9 cellular contexts compared by ENCODE assay signal in the genomic region with DNA sequence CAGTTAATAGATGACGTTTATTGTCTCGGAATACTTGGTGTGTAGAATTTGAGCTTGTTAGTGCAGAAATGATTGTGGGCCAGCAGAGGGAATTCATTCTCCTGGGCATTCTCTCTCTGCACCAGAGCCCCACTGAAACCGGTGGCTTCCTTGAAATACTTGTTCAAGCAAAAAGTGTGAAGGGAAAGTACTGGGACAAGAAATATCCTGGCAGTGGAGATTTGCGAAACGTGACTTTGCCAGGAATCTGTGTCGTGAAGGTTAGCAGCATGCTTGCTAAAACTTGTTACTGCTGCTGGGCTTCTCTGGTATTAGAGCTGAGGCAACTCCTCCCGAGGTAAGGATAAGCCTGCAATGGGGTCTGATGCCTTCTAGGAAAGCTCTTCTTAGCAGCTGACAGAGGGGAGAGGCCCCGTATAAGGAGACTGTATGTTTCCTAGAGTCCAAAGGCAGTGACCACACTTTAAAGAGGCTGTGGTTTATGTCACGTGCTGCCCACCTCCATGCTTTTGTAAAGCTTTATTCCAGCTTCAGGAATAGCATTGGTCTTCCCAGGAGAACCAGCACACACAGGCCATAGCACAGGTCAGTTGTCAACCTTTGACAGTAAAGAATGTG. TPM values are rescaled to one million over a fixed set of nuclear protein-coding genes. Genes with fewer than 3 reads are reported as not detected.
A peak's percentile ranks its signal among the peaks of the same experiment; 100 is the strongest.
DNase-seq lines count a peak whose midpoint lies in the region; ATAC-seq and TF ChIP-seq lines count a peak whose summit lies in the region.
"Had no signal": no experiment of that assay in that cellular context is flagged by ENCODE, and none has a peak within 500 bp of the region (broad histone marks: within the 10 kb centered on the region; RNA-seq: fewer than 3 reads in every experiment).

No MANE protein-coding gene starts in this region.

- ATAC-seq in GM19324 (IDR thresholded peaks at IDR 0.05; ENCODE audit: low FRiP score, unreplicated experiment) = no peak
- no peak for ATAC-seq in GM21825 (IDR thresholded peaks at IDR 0.05; ENCODE audit: unreplicated experiment)

- H3K36me3 ChIP-seq in sigmoid colon = no peaks in the 10 kb centered on the region

- H3K27me3 Mint-ChIP-seq in activated CD4-positive, alpha-beta memory T cell treated with anti-CD3 and anti-CD28 coated beads for 36 hours = no peaks in the 10 kb centered on the region

- POLR2A ChIA-PET in HEK293T (lab: Yijun Ruan, JAX) = interaction anchor here (3.5 kb wide), 1 partner anchor 12 kb away, joined by 17 read pairs; no protein-coding TSS in a partner anchor
- POLR2A ChIA-PET in activated CD4-positive, alpha-beta memory T cell treated with anti-CD3 and anti-CD28 coated beads for 36 hours (lab: Charles Lee) = interaction anchor here (0.9 to 1.6 kb wide), 4 partner anchors 8 to 116 kb away, joined by 3 to 7 read pairs (median 4); no protein-coding TSS in a partner anchor

- no peak for TF ChIP-seq EP300 in sigmoid colon (IDR thresholded peaks at IDR 0.05)

- peak overlapping the region; percentile 80 for H3K4me3 Mint-ChIP-seq in activated CD4-positive, alpha-beta memory T cell treated with anti-CD3 and anti-CD28 coated beads for 36 hours

- CTCF ChIA-PET in HEK293T (lab: Yijun Ruan, JAX) = interaction anchor here (0.6 to 1.2 kb wide), 3 partner anchors 32 to 139 kb away, joined by 3 to 4 read pairs (median 3); no protein-coding TSS in a partner anchor
- CTCF ChIA-PET in activated CD4-positive, alpha-beta memory T cell treated with anti-CD3 and anti-CD28 coated beads for 36 hours (lab: Charles Lee) = interaction anchor here (0.6 to 16.2 kb wide), 5 partner anchors 11 to 34 kb away, joined by 3 to 235 read pairs (median 4); no protein-coding TSS in a partner anchor

- H3K9me3 ChIP-seq in sigmoid colon = no peaks in the 10 kb centered on the region

- 11 to 27% methylated on average over 9 of the region's 9 CpGs for WGBS in sigmoid colon, 2 donors

- H3K27ac Mint-ChIP-seq in activated CD4-positive, alpha-beta memory T cell treated with anti-CD3 and anti-CD28 coated beads for 36 hours = no peak overlapping the region

- intact Hi-C loops in activated CD4-positive, alpha-beta memory T cell treated with anti-CD3 and anti-CD28 coated beads for 36 hours (cut with micrococcal nuclease) = loop anchor here (10.0 kb wide), 1 partner anchor 125 kb away; a partner anchor contains a TSS
- intact Hi-C loops in sigmoid colon (cut with DNase I) = no loop called here

- DNase-seq in HEK293T (ENCODE audit: extremely low spot score) (peak; percentile 10), sigmoid colon (no peak), D341Med (ENCODE audit: low spot score) (no peak)
- no peak for DNase-seq in activated CD4-positive, alpha-beta memory T cell treated with anti-CD3 and anti-CD28 coated beads for 36 hours
- DNase-seq in effector CD8-positive, alpha-beta T cell (lab: John Stamatoyannopoulos, UW) = no peak
- DNase-seq: activated CD4-positive, alpha-beta T cell treated with anti-CD3 and anti-CD28 coated beads for 1 hour had no signal

- peaks cover 0 to 37% (median 15%) of the 10 kb centered on the region in 3 donors for H3K27me3 ChIP-seq in sigmoid colon

- H3K27ac ChIP-seq in sigmoid colon = peak overlapping the region in 3 of 4 donors; percentile 33 to 72 (median 70)

- no peak for TF ChIP-seq POLR2A in sigmoid colon (IDR thresholded peaks at IDR 0.05)

- peaks cover 0 to 17% (median 8%) of the 10 kb centered on the region in 4 donors for H3K4me1 ChIP-seq in sigmoid colon

- H3K4me3 ChIP-seq in iPS-11a (ENCODE audit: low read depth, low read length) (peak overlapping the region; percentile 78), sigmoid colon (peak overlapping the region in 3 of 4 donors; percentile 49 to 71 (median 65))

- H3K9me3 Mint-ChIP-seq in activated CD4-positive, alpha-beta memory T cell treated with anti-CD3 and anti-CD28 coated beads for 36 hours = no peaks in the 10 kb centered on the region

- H3K36me3 Mint-ChIP-seq in activated CD4-positive, alpha-beta memory T cell treated with anti-CD3 and anti-CD28 coated beads for 36 hours = no peaks in the 10 kb centered on the region

- TF ChIP-seq CTCF in sigmoid colon (IDR thresholded peaks at IDR 0.05) = no peak

- peaks cover 79% of the 10 kb centered on the region for H3K4me1 Mint-ChIP-seq in activated CD4-positive, alpha-beta memory T cell treated with anti-CD3 and anti-CD28 coated beads for 36 hours (ENCODE audit: low read depth)

TF ChIP-seq in HEK293T, 16 proteins besides CTCF, POLR2A, EP300 and RAD21:
- no peak for TF ChIP-seq ARNT (IDR thresholded peaks at IDR 0.05)
- no peak for TF ChIP-seq L3MBTL2 (conservative IDR thresholded peaks at IDR 0.05)
- TF ChIP-seq ELF4 (IDR thresholded peaks at IDR 0.05) = no peak
- TF ChIP-seq, protein P1, sequence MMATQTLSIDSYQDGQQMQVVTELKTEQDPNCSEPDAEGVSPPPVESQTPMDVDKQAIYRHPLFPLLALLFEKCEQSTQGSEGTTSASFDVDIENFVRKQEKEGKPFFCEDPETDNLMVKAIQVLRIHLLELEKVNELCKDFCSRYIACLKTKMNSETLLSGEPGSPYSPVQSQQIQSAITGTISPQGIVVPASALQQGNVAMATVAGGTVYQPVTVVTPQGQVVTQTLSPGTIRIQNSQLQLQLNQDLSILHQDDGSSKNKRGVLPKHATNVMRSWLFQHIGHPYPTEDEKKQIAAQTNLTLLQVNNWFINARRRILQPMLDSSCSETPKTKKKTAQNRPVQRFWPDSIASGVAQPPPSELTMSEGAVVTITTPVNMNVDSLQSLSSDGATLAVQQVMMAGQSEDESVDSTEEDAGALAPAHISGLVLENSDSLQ (IDR thresholded peaks at IDR 0.05) = no peak
- TF ChIP-seq BHLHE40 (IDR thresholded peaks at IDR 0.05; ENCODE audit: borderline replicate concordance) = no peak
- TF ChIP-seq FOXK2 (IDR thresholded peaks at IDR 0.05) = no peak
- no peak for TF ChIP-seq CTBP1 (IDR thresholded peaks at IDR 0.05; ENCODE audit: borderline replicate concordance)
- TF ChIP-seq SP1 (IDR thresholded peaks at IDR 0.05) = no peak
- no peak for TF ChIP-seq SUZ12 (IDR thresholded peaks at IDR 0.05)
- no peak for TF ChIP-seq TARDBP (IDR thresholded peaks at IDR 0.05)
- TF ChIP-seq HDGF (IDR thresholded peaks at IDR 0.05; ENCODE audit: borderline replicate concordance) = no peak
- TF ChIP-seq ZNF384 (IDR thresholded peaks at IDR 0.05) = no peak
- no peak for TF ChIP-seq LEF1 (IDR thresholded peaks at IDR 0.05; ENCODE audit: borderline replicate concordance)
- TF ChIP-seq NFRKB (IDR thresholded peaks at IDR 0.05) = no peak
- TF ChIP-seq FOXA1 (IDR thresholded peaks at IDR 0.05) = no peak

RNA-seq across cellular contexts. Expression of a gene that starts 2.1 kb away (rescaled TPM):
- 1 to 10 TPM; 8.2 to 8.6 TPM for total RNA-seq in activated CD4-positive, alpha-beta memory T cell treated with anti-CD3 and anti-CD28 coated beads for 36 hours
- 10 to 100 TPM in 3 of 4 donors, 1 to 10 TPM in 1; 9.9 to 31.0 (median 17.8) TPM for total RNA-seq in sigmoid colon
- polyA plus RNA-seq in sigmoid colon = 10 to 100 TPM in 2 of 3 donors, 1 to 10 TPM in 1; 8.4 to 66.5 (median 11.8) TPM
